Comparison of ENCODE assay signal across 2 cellular contexts in the genomic region with DNA sequence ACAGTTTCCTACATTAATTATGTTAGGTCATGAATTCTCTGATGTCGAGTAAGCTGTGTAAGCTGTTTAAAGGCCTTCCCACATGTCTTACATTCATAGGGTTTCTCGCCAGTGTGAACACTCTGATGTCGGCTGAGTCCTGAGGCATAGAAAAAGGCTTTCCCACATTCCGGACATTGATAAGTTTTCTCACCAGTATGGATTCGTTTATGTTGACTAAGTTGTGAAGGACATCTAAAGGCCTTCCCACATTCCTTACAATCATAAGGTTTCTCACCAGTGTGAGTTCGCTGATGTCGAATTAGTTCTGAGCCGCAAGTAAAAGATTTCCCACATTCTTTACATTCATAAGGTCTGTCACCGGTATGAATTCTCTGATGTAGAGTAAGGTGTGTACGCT.
A peak's percentile ranks its signal among the peaks of the same experiment; 100 is the strongest.
TF ChIP-seq lines count a peak whose summit lies in the region.

No MANE protein-coding gene starts in this region.

TF ChIP-seq in HEK293, 187 proteins besides CTCF, POLR2A, EP300 and RAD21 (continued from another document):
- TF ChIP-seq ZNF221 (tag by site-specific recombination; IDR thresholded peaks at IDR 0.05; ENCODE audit: borderline replicate concordance) (no peak), ZNF274 (IDR thresholded peaks at IDR 0.05; ENCODE audit: low read length) (no peak; the same call in 1 of the 2 replicates), ZNF274 (tag by site-specific recombination; IDR thresholded peaks at IDR 0.05; ENCODE audit: borderline replicate concordance) (peak; percentile 68; the same call in 1 of the 2 replicates), ZNF184 (tag by site-specific recombination; IDR thresholded peaks at IDR 0.05) (peak; percentile 61; the same call in 1 of the 2 replicates), ZNF140 (tag by site-specific recombination; IDR thresholded peaks at IDR 0.05) (no peak), MEIS1 (CRISPR knock-in tag; IDR thresholded peaks at IDR 0.05; ENCODE audit: borderline replicate concordance) (no peak), ZNF791 (tag by site-specific recombination; IDR thresholded peaks at IDR 0.05) (no peak), ZBTB1 (tag by site-specific recombination; IDR thresholded peaks at IDR 0.05) (no peak), SP2 (tag by site-specific recombination; IDR thresholded peaks at IDR 0.05) (no peak), ZNF157 (tag by site-specific recombination; IDR thresholded peaks at IDR 0.05) (0 out of 2 replicates have a peak, but pooled peaks have one; percentile 4), ZSCAN23 (tag by site-specific recombination; IDR thresholded peaks at IDR 0.05) (no peak), TRIM28 (IDR thresholded peaks at IDR 0.05; ENCODE audit: borderline replicate concordance, low read length) (peak; percentile 19; the same call in 1 of the 2 replicates), ZNF311 (tag by site-specific recombination; IDR thresholded peaks at IDR 0.05; ENCODE audit: borderline replicate concordance) (no peak), SETDB1 (IDR thresholded peaks at IDR 0.05; ENCODE audit: insufficient read length, low read length) (peak; percentile 87)

TF ChIP-seq in K562, 482 proteins besides CTCF, POLR2A, EP300 and RAD21 (continued from another document):
- TF ChIP-seq, protein P1, sequence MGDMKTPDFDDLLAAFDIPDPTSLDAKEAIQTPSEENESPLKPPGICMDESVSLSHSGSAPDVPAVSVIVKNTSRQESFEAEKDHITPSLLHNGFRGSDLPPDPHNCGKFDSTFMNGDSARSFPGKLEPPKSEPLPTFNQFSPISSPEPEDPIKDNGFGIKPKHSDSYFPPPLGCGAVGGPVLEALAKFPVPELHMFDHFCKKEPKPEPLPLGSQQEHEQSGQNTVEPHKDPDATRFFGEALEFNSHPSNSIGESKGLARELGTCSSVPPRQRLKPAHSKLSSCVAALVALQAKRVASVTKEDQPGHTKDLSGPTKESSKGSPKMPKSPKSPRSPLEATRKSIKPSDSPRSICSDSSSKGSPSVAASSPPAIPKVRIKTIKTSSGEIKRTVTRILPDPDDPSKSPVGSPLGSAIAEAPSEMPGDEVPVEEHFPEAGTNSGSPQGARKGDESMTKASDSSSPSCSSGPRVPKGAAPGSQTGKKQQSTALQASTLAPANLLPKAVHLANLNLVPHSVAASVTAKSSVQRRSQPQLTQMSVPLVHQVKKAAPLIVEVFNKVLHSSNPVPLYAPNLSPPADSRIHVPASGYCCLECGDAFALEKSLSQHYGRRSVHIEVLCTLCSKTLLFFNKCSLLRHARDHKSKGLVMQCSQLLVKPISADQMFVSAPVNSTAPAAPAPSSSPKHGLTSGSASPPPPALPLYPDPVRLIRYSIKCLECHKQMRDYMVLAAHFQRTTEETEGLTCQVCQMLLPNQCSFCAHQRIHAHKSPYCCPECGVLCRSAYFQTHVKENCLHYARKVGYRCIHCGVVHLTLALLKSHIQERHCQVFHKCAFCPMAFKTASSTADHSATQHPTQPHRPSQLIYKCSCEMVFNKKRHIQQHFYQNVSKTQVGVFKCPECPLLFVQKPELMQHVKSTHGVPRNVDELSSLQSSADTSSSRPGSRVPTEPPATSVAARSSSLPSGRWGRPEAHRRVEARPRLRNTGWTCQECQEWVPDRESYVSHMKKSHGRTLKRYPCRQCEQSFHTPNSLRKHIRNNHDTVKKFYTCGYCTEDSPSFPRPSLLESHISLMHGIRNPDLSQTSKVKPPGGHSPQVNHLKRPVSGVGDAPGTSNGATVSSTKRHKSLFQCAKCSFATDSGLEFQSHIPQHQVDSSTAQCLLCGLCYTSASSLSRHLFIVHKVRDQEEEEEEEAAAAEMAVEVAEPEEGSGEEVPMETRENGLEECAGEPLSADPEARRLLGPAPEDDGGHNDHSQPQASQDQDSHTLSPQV (IDR thresholded peaks at IDR 0.05), result no peak
- TF ChIP-seq NRF1 (conservative IDR thresholded peaks at IDR 0.05 in 1 of 2, IDR thresholded peaks at IDR 0.05 in 1 of 2), result no peak
- TF ChIP-seq TAL1 (IDR thresholded peaks at IDR 0.05), result no peak
- no peak for TF ChIP-seq RHOXF2B (CRISPR knock-in tag; conservative IDR thresholded peaks at IDR 0.05)
- TF ChIP-seq ZNF41 (CRISPR knock-in tag; conservative IDR thresholded peaks at IDR 0.05), result no peak
- peak; percentile 98 for TF ChIP-seq ZNF75A (CRISPR knock-in tag; IDR thresholded peaks at IDR 0.05)
- no peak for TF ChIP-seq ZNF3 (CRISPR knock-in tag; IDR thresholded peaks at IDR 0.05)
- no peak for TF ChIP-seq EP400 (IDR thresholded peaks at IDR 0.05)
